ENCODE assay signal across 1 cellular context in genomic region chr6:158040051-158040803, GRCh38.
TF ChIP-seq lines count a peak whose summit lies in the region.

No MANE protein-coding gene starts in this region.

TF ChIP-seq in HepG2, 621 proteins besides CTCF, POLR2A, EP300 and RAD21 (continued from another document and continues in another):
- TF ChIP-seq HIC2 (CRISPR knock-in tag; IDR thresholded peaks at IDR 0.05; ENCODE audit: low read depth): no peak; the same call in 1 of the 2 replicates
- no peak for TF ChIP-seq GLI4 (CRISPR knock-in tag; IDR thresholded peaks at IDR 0.05; ENCODE audit: borderline replicate concordance)
- no peak for TF ChIP-seq PAX8 (CRISPR knock-in tag; IDR thresholded peaks at IDR 0.05; ENCODE audit: borderline replicate concordance)
- peak; percentile 94 for TF ChIP-seq ELF3 (CRISPR knock-in tag; IDR thresholded peaks at IDR 0.05)
- TF ChIP-seq NR3C1 (CRISPR knock-in tag; IDR thresholded peaks at IDR 0.05): no peak
- TF ChIP-seq MAFK (conservative IDR thresholded peaks at IDR 0.05 in 1 of 2, IDR thresholded peaks at IDR 0.05 in 1 of 2; ENCODE audit: low read length in 2 of 2): peak; percentile 92 to 99
- no peak for TF ChIP-seq ZBTB4 (CRISPR knock-in tag; IDR thresholded peaks at IDR 0.05; ENCODE audit: borderline replicate concordance)
- TF ChIP-seq SRSF4 (IDR thresholded peaks at IDR 0.05; ENCODE audit: low read depth, low read length, poor library complexity, severe bottlenecking): no peak
- 0 out of 2 replicates have a peak, but pooled peaks have one; percentile 29 for TF ChIP-seq TRIM24 (CRISPR knock-in tag; IDR thresholded peaks at IDR 0.05)
- TF ChIP-seq UBTF (CRISPR knock-in tag; IDR thresholded peaks at IDR 0.05): no peak; the same call in 1 of the 2 replicates
- TF ChIP-seq ZSCAN9 (CRISPR knock-in tag; IDR thresholded peaks at IDR 0.05; ENCODE audit: borderline replicate concordance): peak; percentile 67; the same call in 1 of the 2 replicates
- TF ChIP-seq PRMT3 (CRISPR knock-in tag; IDR thresholded peaks at IDR 0.05; ENCODE audit: borderline replicate concordance, low read depth): no peak
- no peak for TF ChIP-seq CHCHD3 (CRISPR knock-in tag; IDR thresholded peaks at IDR 0.05)
- TF ChIP-seq ZBTB34 (CRISPR knock-in tag; IDR thresholded peaks at IDR 0.05): no peak; the same call in 1 of the 2 replicates
- TF ChIP-seq ZNF576 (CRISPR knock-in tag; IDR thresholded peaks at IDR 0.05): no peak
- peak; percentile 53; the same call in 1 of the 2 replicates for TF ChIP-seq SOX13 (IDR thresholded peaks at IDR 0.05)
- peak in 1 of 2 experiments; percentile 93; a peak in 2 of 4 replicates for TF ChIP-seq SOX13 (CRISPR knock-in tag; conservative IDR thresholded peaks at IDR 0.05 in 1 of 2, IDR thresholded peaks at IDR 0.05 in 1 of 2)
- no peak for TF ChIP-seq ZNF546 (CRISPR knock-in tag; conservative IDR thresholded peaks at IDR 0.05)
- TF ChIP-seq ZNF891 (CRISPR knock-in tag; IDR thresholded peaks at IDR 0.05): no peak
- TF ChIP-seq PCBP1 (IDR thresholded peaks at IDR 0.05; ENCODE audit: borderline replicate concordance, low read depth, low read length): no peak
- TF ChIP-seq ZBTB33 (CRISPR knock-in tag; IDR thresholded peaks at IDR 0.05): peak; percentile 56
- no peak for TF ChIP-seq MTA3 (CRISPR knock-in tag; IDR thresholded peaks at IDR 0.05)
- no peak for TF ChIP-seq SRF (IDR thresholded peaks at IDR 0.05; ENCODE audit: low read depth, low read length)
- peak; percentile 99 for TF ChIP-seq ZBTB7B (CRISPR knock-in tag; IDR thresholded peaks at IDR 0.05)
- no peak; the same call in 1 of the 2 replicates for TF ChIP-seq ATF6 (CRISPR knock-in tag; conservative IDR thresholded peaks at IDR 0.05)
- TF ChIP-seq ZNF256 (CRISPR knock-in tag; conservative IDR thresholded peaks at IDR 0.05): peak; percentile 69; the same call in 1 of the 2 replicates
- TF ChIP-seq HNF1A (IDR thresholded peaks at IDR 0.05; ENCODE audit: low read depth): no peak
- TF ChIP-seq HNF1A (CRISPR knock-in tag; IDR thresholded peaks at IDR 0.05; ENCODE audit: borderline replicate concordance): peak; percentile 65; the same call in 1 of the 2 replicates
- TF ChIP-seq ZNF326 (CRISPR knock-in tag; IDR thresholded peaks at IDR 0.05; ENCODE audit: borderline replicate concordance): no peak
- peak; percentile 84 for TF ChIP-seq SMAD3 (CRISPR knock-in tag; IDR thresholded peaks at IDR 0.05)
- TF ChIP-seq KLF11 (CRISPR knock-in tag; IDR thresholded peaks at IDR 0.05): no peak
- TF ChIP-seq FOXM1 (CRISPR knock-in tag; IDR thresholded peaks at IDR 0.05): no peak
- peak; percentile 74; the same call in 1 of the 2 replicates for TF ChIP-seq FOXK1 (CRISPR knock-in tag; IDR thresholded peaks at IDR 0.05; ENCODE audit: borderline replicate concordance, low read depth)
- no peak; the same call in 1 of the 2 replicates for TF ChIP-seq ZNF788 (CRISPR knock-in tag; IDR thresholded peaks at IDR 0.05; ENCODE audit: borderline replicate concordance)
- no peak for TF ChIP-seq RAD51 (IDR thresholded peaks at IDR 0.05; ENCODE audit: borderline replicate concordance)
- TF ChIP-seq ZNF496 (CRISPR knock-in tag; IDR thresholded peaks at IDR 0.05; ENCODE audit: insufficient replicate concordance): no peak
